In genomic region chr6:81708306-81708705, GRCh38 we compare ENCODE assay signal across 25 cellular contexts. TPM values are rescaled to one million over a fixed set of nuclear protein-coding genes. Genes with fewer than 3 reads are reported as not detected.
DNase-seq lines count a peak whose midpoint lies in the region; ATAC-seq and TF ChIP-seq lines count a peak whose summit lies in the region.
"Had no signal": no experiment of that assay in that cellular context is flagged by ENCODE, and none has a peak within 500 bp of the region (broad histone marks: within the 10 kb centered on the region; RNA-seq: fewer than 3 reads in every experiment).

No MANE protein-coding gene starts in this region.

- H3K27ac ChIP-seq in HUES64 (ENCODE audit: low read depth, low read length) (peak overlapping the region; percentile 70; the same call in 1 of the 2 replicates), iPS DF 6.9 (ENCODE audit: low read length) (no peak overlapping the region)
- H3K27ac ChIP-seq: body of pancreas, GM23248, neutrophil, testis, vagina had no signal

- H3K27me3 ChIP-seq in HUES64 (ENCODE audit: insufficient read depth, low read length) (no peaks in the 10 kb centered on the region), iPS DF 6.9 (ENCODE audit: control insufficient read depth, insufficient read depth, low read length) (no peaks in the 10 kb centered on the region)
- H3K27me3 ChIP-seq: body of pancreas, heart left ventricle, neutrophil, testis, vagina had no signal

- CTCF ChIA-PET in WTC11 (lab: Charles Lee): interaction anchor here (0.6 kb wide), 1 partner anchor 348 kb away, joined by 3 read pairs; no protein-coding TSS in a partner anchor

- H3K36me3 Mint-ChIP-seq in WTC11: no peaks in the 10 kb centered on the region
- no peaks in the 10 kb centered on the region for H3K36me3 Mint-ChIP-seq in stimulated activated effector memory CD8-positive, alpha-beta T cell treated with anti-CD3 and anti-CD28 coated beads, Interleukin-12 subunit alpha, Interleukin-12 subunit beta, amount 100 ng/mL, for 72 hours
- peaks cover 3% of the 10 kb centered on the region for H3K36me3 Mint-ChIP-seq in effector memory CD8-positive, alpha-beta T cell (ENCODE audit: insufficient read depth)
- peaks cover 0 to 4% (median 3%) of the 10 kb centered on the region in 3 donors for H3K36me3 Mint-ChIP-seq in immature natural killer cell
- H3K36me3 Mint-ChIP-seq in activated T-cell treated with anti-CD3 and anti-CD28 coated beads, Interleukin-2, amount 50 U/mL, for 24 hours (ENCODE audit: low read depth): no peaks in the 10 kb centered on the region
- H3K36me3 Mint-ChIP-seq: activated naive CD8-positive, alpha-beta T cell treated with anti-CD3 and anti-CD28 coated beads, Interleukin-2, amount 10 ng/mL, durations not matched to agents 7 days and 5 days had no signal

- H3K9me3 ChIP-seq in HUES64 (ENCODE audit: insufficient read depth, low read depth, low read length) (no peaks in the 10 kb centered on the region), iPS DF 6.9 (ENCODE audit: control insufficient read depth, insufficient read depth, low read length) (no peaks in the 10 kb centered on the region)
- H3K9me3 ChIP-seq: body of pancreas, neutrophil, testis, vagina had no signal

- DNase-seq in Daoy (ENCODE audit: low read depth): peak; percentile 55
- no peak for DNase-seq in WTC11 (ENCODE audit: low spot score)
- DNase-seq in iPS DF 6.9 (ENCODE audit: low read depth, low spot score): peak; percentile 35
- no peak for DNase-seq in stimulated activated effector memory CD8-positive, alpha-beta T cell treated with anti-CD3 and anti-CD28 coated beads, Interleukin-12 subunit alpha, Interleukin-12 subunit beta, amount 100 ng/mL, for 72 hours (ENCODE audit: low spot score in 2 of 2)
- no peak for DNase-seq in effector memory CD8-positive, alpha-beta T cell
- DNase-seq in immature natural killer cell: no peak
- no peak for DNase-seq in activated T-cell treated with anti-CD3 and anti-CD28 coated beads, Interleukin-2, amount 50 U/mL, for 24 hours
- DNase-seq: ACHN; activated CD4-positive, alpha-beta memory T cell treated with anti-CD3 and anti-CD28 coated beads, Interleukin-2, amount 10 ng/mL, durations not matched to agents 7 days and 5 days; activated naive CD8-positive, alpha-beta T cell treated with anti-CD3 and anti-CD28 coated beads, Interleukin-2, amount 10 ng/mL, durations not matched to agents 7 days and 5 days; body of pancreas; DMS53; GM23248; heart left ventricle; NCI-H1048; NCI-H187 treated with DMSO at 0.1 percent for 48 hours; NCI-H526; stimulated activated CD4-positive, alpha-beta T cell treated with anti-CD3 and anti-CD28 coated beads, Interleukin-2, amount 100 ng/mL, for 48 hours; stimulated activated naive B cell treated with anti-CD40 and anti-IgM and Interleukin-4, amounts not matched to agents 10 μg/mL and 1 μg/mL and 100 μg/mL, for 72 hours; testis had no signal

- peaks cover 20% of the 10 kb centered on the region for H3K4me1 Mint-ChIP-seq in WTC11
- no peaks in the 10 kb centered on the region for H3K4me1 Mint-ChIP-seq in stimulated activated effector memory CD8-positive, alpha-beta T cell treated with anti-CD3 and anti-CD28 coated beads, Interleukin-12 subunit alpha, Interleukin-12 subunit beta, amount 100 ng/mL, for 72 hours
- no peaks in the 10 kb centered on the region for H3K4me1 Mint-ChIP-seq in effector memory CD8-positive, alpha-beta T cell (ENCODE audit: low read depth in 2 of 2)
- no peaks in the 10 kb centered on the region for H3K4me1 Mint-ChIP-seq in immature natural killer cell
- no peaks in the 10 kb centered on the region for H3K4me1 Mint-ChIP-seq in activated T-cell treated with anti-CD3 and anti-CD28 coated beads, Interleukin-2, amount 50 U/mL, for 24 hours (ENCODE audit: low read depth)
- H3K4me1 Mint-ChIP-seq: activated CD4-positive, alpha-beta memory T cell treated with anti-CD3 and anti-CD28 coated beads, Interleukin-2, amount 10 ng/mL, durations not matched to agents 7 days and 5 days; activated naive CD8-positive, alpha-beta T cell treated with anti-CD3 and anti-CD28 coated beads, Interleukin-2, amount 10 ng/mL, durations not matched to agents 7 days and 5 days; stimulated activated naive B cell treated with anti-CD40 and anti-IgM and Interleukin-4, amounts not matched to agents 10 μg/mL and 1 μg/mL and 100 μg/mL, for 72 hours had no signal

- H3K27me3 Mint-ChIP-seq in WTC11 (ENCODE audit: low read depth) (no peaks in the 10 kb centered on the region), immature natural killer cell (ENCODE audit: low read depth in 3 of 3) (peaks cover 0 to 2% (median 2%) of the 10 kb centered on the region in 3 donors)
- no peaks in the 10 kb centered on the region for H3K27me3 Mint-ChIP-seq in effector memory CD8-positive, alpha-beta T cell
- H3K27me3 Mint-ChIP-seq in activated T-cell treated with anti-CD3 and anti-CD28 coated beads, Interleukin-2, amount 50 U/mL, for 24 hours: no peaks in the 10 kb centered on the region
- H3K27me3 Mint-ChIP-seq: activated CD4-positive, alpha-beta memory T cell treated with anti-CD3 and anti-CD28 coated beads, Interleukin-2, amount 10 ng/mL, durations not matched to agents 7 days and 5 days had no signal

- ATAC-seq in WTC11: peak; percentile 95
- no peak for ATAC-seq in stimulated activated effector memory CD8-positive, alpha-beta T cell treated with anti-CD3 and anti-CD28 coated beads, Interleukin-12 subunit alpha, Interleukin-12 subunit beta, amount 100 ng/mL, for 72 hours
- ATAC-seq in effector memory CD8-positive, alpha-beta T cell (replicated peaks): no peak
- ATAC-seq: activated CD4-positive, CD25-positive, alpha-beta regulatory T cell treated with anti-CD3 and anti-CD28 coated beads, Interleukin-2, amount 50 U/mL, for 24 hours; body of pancreas; stimulated activated naive B cell treated with anti-CD40 and anti-IgM and Interleukin-4, amounts not matched to agents 10 μg/mL and 1 μg/mL and 100 μg/mL, for 72 hours had no signal

- H3K4me3 ChIP-seq in HUES64 (ENCODE audit: low read length) (no peak overlapping the region), iPS DF 6.9 (ENCODE audit: low read length) (no peak overlapping the region)
- H3K4me3 ChIP-seq: body of pancreas, GM23248, heart left ventricle, smooth muscle cell, testis, vagina had no signal

- H3K9me3 Mint-ChIP-seq in WTC11: peaks cover 4% of the 10 kb centered on the region; the same call in 1 of the 2 replicates
- no peaks in the 10 kb centered on the region for H3K9me3 Mint-ChIP-seq in stimulated activated effector memory CD8-positive, alpha-beta T cell treated with anti-CD3 and anti-CD28 coated beads, Interleukin-12 subunit alpha, Interleukin-12 subunit beta, amount 100 ng/mL, for 72 hours
- H3K9me3 Mint-ChIP-seq in effector memory CD8-positive, alpha-beta T cell: peaks cover under 1 to 4% of the 10 kb centered on the region in 2 donors
- peaks cover 0 to 2% (median 0%) of the 10 kb centered on the region in 6 donors for H3K9me3 Mint-ChIP-seq in immature natural killer cell
- H3K9me3 Mint-ChIP-seq in activated T-cell treated with anti-CD3 and anti-CD28 coated beads, Interleukin-2, amount 50 U/mL, for 24 hours: no peaks in the 10 kb centered on the region
- H3K9me3 Mint-ChIP-seq: activated CD4-positive, alpha-beta memory T cell treated with anti-CD3 and anti-CD28 coated beads, Interleukin-2, amount 10 ng/mL, durations not matched to agents 7 days and 5 days had no signal

- POLR2A ChIA-PET in WTC11 (lab: Charles Lee): no interaction called here

- H3K4me3 Mint-ChIP-seq in WTC11 (no peak overlapping the region), immature natural killer cell (no peak overlapping the region)
- no peak overlapping the region for H3K4me3 Mint-ChIP-seq in stimulated activated effector memory CD8-positive, alpha-beta T cell treated with anti-CD3 and anti-CD28 coated beads, Interleukin-12 subunit alpha, Interleukin-12 subunit beta, amount 100 ng/mL, for 72 hours
- no peak overlapping the region for H3K4me3 Mint-ChIP-seq in effector memory CD8-positive, alpha-beta T cell
- H3K4me3 Mint-ChIP-seq in activated T-cell treated with anti-CD3 and anti-CD28 coated beads, Interleukin-2, amount 50 U/mL, for 24 hours: no peak overlapping the region
- H3K4me3 Mint-ChIP-seq: activated CD4-positive, alpha-beta memory T cell treated with anti-CD3 and anti-CD28 coated beads, Interleukin-2, amount 10 ng/mL, durations not matched to agents 7 days and 5 days; activated naive CD8-positive, alpha-beta T cell treated with anti-CD3 and anti-CD28 coated beads, Interleukin-2, amount 10 ng/mL, durations not matched to agents 7 days and 5 days; stimulated activated naive B cell treated with anti-CD40 and anti-IgM and Interleukin-4, amounts not matched to agents 10 μg/mL and 1 μg/mL and 100 μg/mL, for 72 hours had no signal

- H3K36me3 ChIP-seq in HUES64 (ENCODE audit: insufficient read depth, low read length) (no peaks in the 10 kb centered on the region), iPS DF 6.9 (ENCODE audit: control insufficient read depth, insufficient read depth, low read length) (no peaks in the 10 kb centered on the region)
- H3K36me3 ChIP-seq: heart left ventricle, neutrophil, vagina had no signal

- H3K4me1 ChIP-seq in HUES64 (ENCODE audit: insufficient read depth, low read length) (peaks cover 18% of the 10 kb centered on the region), iPS DF 6.9 (ENCODE audit: control insufficient read depth, insufficient read depth, low read length) (peaks cover 1% of the 10 kb centered on the region; the same call in 1 of the 2 replicates)
- H3K4me1 ChIP-seq: body of pancreas, testis, vagina had no signal

- no peak overlapping the region; the same call in 1 of the 2 replicates for H3K9ac ChIP-seq in HUES64 (ENCODE audit: low read depth, low read length)
- H3K9ac ChIP-seq: GM23248 had no signal

- 11% methylated on average over 4 of the region's 4 CpGs for WGBS in HUES64
- no CpG with 5 or more reads among the region's 4 CpGs for WGBS in iPS DF 6.9 (ENCODE audit: insufficient coverage, insufficient read length)

- no peak for TF ChIP-seq CTCF in WTC11 (IDR thresholded peaks at IDR 0.05)

- H3K27ac Mint-ChIP-seq in WTC11 (no peak overlapping the region), immature natural killer cell (no peak overlapping the region)
- no peak overlapping the region for H3K27ac Mint-ChIP-seq in stimulated activated effector memory CD8-positive, alpha-beta T cell treated with anti-CD3 and anti-CD28 coated beads, Interleukin-12 subunit alpha, Interleukin-12 subunit beta, amount 100 ng/mL, for 72 hours
- H3K27ac Mint-ChIP-seq in effector memory CD8-positive, alpha-beta T cell: no peak overlapping the region
- no peak overlapping the region for H3K27ac Mint-ChIP-seq in activated T-cell treated with anti-CD3 and anti-CD28 coated beads, Interleukin-2, amount 50 U/mL, for 24 hours
- H3K27ac Mint-ChIP-seq: activated CD4-positive, alpha-beta memory T cell treated with anti-CD3 and anti-CD28 coated beads, Interleukin-2, amount 10 ng/mL, durations not matched to agents 7 days and 5 days; activated naive CD8-positive, alpha-beta T cell treated with anti-CD3 and anti-CD28 coated beads, Interleukin-2, amount 10 ng/mL, durations not matched to agents 7 days and 5 days; stimulated activated naive B cell treated with anti-CD40 and anti-IgM and Interleukin-4, amounts not matched to agents 10 μg/mL and 1 μg/mL and 100 μg/mL, for 72 hours had no signal

RNA-seq across cellular contexts. Expression of gene TENT5A, which starts 44.2 kb away (rescaled TPM):
- 11.5 and 13.0 TPM in 2 replicates for total RNA-seq in Daoy (2014; rRNA removed; shearing (Covaris generic))
- 1.3 TPM for polyA plus RNA-seq in HUES64 (2013, experiment 1 of 2)
- 1.1 TPM for polyA plus RNA-seq in HUES64 (2013, experiment 2 of 2)
- total RNA-seq in WTC11 (2021): 3.2 to 4.4 TPM (median 4.2 TPM) in 3 replicates
- polyA plus RNA-seq in immature natural killer cell: 10 to 100 TPM in 2 of 3 donors, 1 to 10 TPM in 1; 8.0 to 12.8 (median 10.7) TPM

Comparison
In these comparisons a context has a peak if more than half of its experiments do, and no peak if none do; other contexts are left out.
1. DNase-seq: peak in Daoy (single experiment) and iPS DF 6.9 (single experiment); none in WTC11 (single experiment), stimulated activated effector memory CD8-positive, alpha-beta T cell treated with anti-CD3 and anti-CD28 coated beads, Interleukin-12 subunit alpha, Interleukin-12 subunit beta, amount 100 ng/mL, for 72 hours (0 of 2), effector memory CD8-positive, alpha-beta T cell (0 of 3), immature natural killer cell (0 of 3) and activated T-cell treated with anti-CD3 and anti-CD28 coated beads, Interleukin-2, amount 50 U/mL, for 24 hours (single experiment).